9 cellular contexts compared by ENCODE assay signal in genomic region chr19:4115050-4115817, GRCh38. TPM values are rescaled to one million over a fixed set of nuclear protein-coding genes. Genes with fewer than 3 reads are reported as not detected.
A peak's percentile ranks its signal among the peaks of the same experiment; 100 is the strongest.
DNase-seq lines count a peak whose midpoint lies in the region; ATAC-seq and TF ChIP-seq lines count a peak whose summit lies in the region.
"Had no signal": no experiment of that assay in that cellular context is flagged by ENCODE, and none has a peak within 500 bp of the region (broad histone marks: within the 10 kb centered on the region; RNA-seq: fewer than 3 reads in every experiment).

No MANE protein-coding gene starts in this region.

- H3K9me3 ChIP-seq in CD8-positive, alpha-beta memory T cell (ENCODE audit: low read length): no peaks in the 10 kb centered on the region
- no peaks in the 10 kb centered on the region for H3K9me3 ChIP-seq in Peyer's patch

- H3K27me3 ChIP-seq in CD8-positive, alpha-beta memory T cell (ENCODE audit: insufficient read depth, low read length, poor library complexity, severe bottlenecking): no peaks in the 10 kb centered on the region
- H3K27me3 ChIP-seq in Peyer's patch: no peaks in the 10 kb centered on the region

- no peak for TF ChIP-seq POLR2A in Peyer's patch (IDR thresholded peaks at IDR 0.05)

- POLR2A ChIA-PET in CD8-positive, alpha-beta memory T cell (lab: Charles Lee): interaction anchor here (0.6 to 1.8 kb wide), 5 partner anchors 10 to 71 kb away, joined by 3 to 16 read pairs (median 5); no protein-coding TSS in a partner anchor
- POLR2A ChIA-PET in WTC11 (lab: Charles Lee): no interaction called here

- peak overlapping the region; percentile 26 for H3K27ac ChIP-seq in CD8-positive, alpha-beta memory T cell (ENCODE audit: low read depth, low read length)
- H3K27ac ChIP-seq in Peyer's patch: peak overlapping the region; percentile 29 to 76 (median 44)
- H3K27ac ChIP-seq in angular gyrus (ENCODE audit: low read depth, low read length): peak overlapping the region; percentile 93
- peak overlapping the region in 1 of 2 donors; percentile 40 for H3K27ac ChIP-seq in coronary artery

- H3K4me3 ChIP-seq in CD8-positive, alpha-beta memory T cell (ENCODE audit: low read length): peak overlapping the region; percentile 22
- H3K4me3 ChIP-seq in Peyer's patch (peak overlapping the region in 1 of 4 donors; percentile 15), coronary artery (no peak overlapping the region)

- peak; percentile 57 to 85 (median 77) for DNase-seq in CD8-positive, alpha-beta memory T cell
- DNase-seq in Peyer's patch: peak in 2 of 3 donors; percentile 78 to 87
- peak; percentile 26 for DNase-seq in stimulated activated CD4-positive, alpha-beta T cell treated with anti-CD3 and anti-CD28 coated beads, Interleukin-2, amount 100 ng/mL, for 4 hours (ENCODE audit: low read depth)
- no peak for DNase-seq in RPMI8226
- no peak for DNase-seq in WTC11 (ENCODE audit: low spot score)
- DNase-seq in coronary artery (ENCODE audit: low spot score): no peak
- DNase-seq: DND-41 had no signal

- H3K4me1 ChIP-seq in CD8-positive, alpha-beta memory T cell (ENCODE audit: insufficient read depth, low read length): peaks cover 29% of the 10 kb centered on the region
- H3K4me1 ChIP-seq in Peyer's patch: peaks cover 0 to 13% (median 2%) of the 10 kb centered on the region in 4 donors

- no peaks in the 10 kb centered on the region for H3K27me3 Mint-ChIP-seq in CD8-positive, alpha-beta memory T cell
- no peaks in the 10 kb centered on the region for H3K27me3 Mint-ChIP-seq in WTC11 (ENCODE audit: low read depth)

- H3K36me3 Mint-ChIP-seq in CD8-positive, alpha-beta memory T cell: peaks cover 0 to 67% (median 4%) of the 10 kb centered on the region in 3 donors
- peaks cover 51% of the 10 kb centered on the region for H3K36me3 Mint-ChIP-seq in WTC11

- CTCF ChIA-PET in CD8-positive, alpha-beta memory T cell (lab: Charles Lee): interaction anchor here (0.9 to 2.9 kb wide), 7 partner anchors 11 to 129 kb away, joined by 3 to 15 read pairs (median 4); no protein-coding TSS in a partner anchor
- CTCF ChIA-PET in WTC11 (lab: Charles Lee): interaction anchor here (0.6 to 2.6 kb wide), 2 partner anchors 25 to 228 kb away, joined by 3 to 9 read pairs; no protein-coding TSS in a partner anchor

- peak overlapping the region; percentile 51 to 78 (median 67) for H3K4me3 Mint-ChIP-seq in CD8-positive, alpha-beta memory T cell
- H3K4me3 Mint-ChIP-seq in WTC11: no peak overlapping the region

- peak; percentile 74 for ATAC-seq in GM21737 (IDR thresholded peaks at IDR 0.05; ENCODE audit: unreplicated experiment)
- no peak for ATAC-seq in WTC11

- peaks cover 34 to 62% (median 35%) of the 10 kb centered on the region in 3 donors for H3K4me1 Mint-ChIP-seq in CD8-positive, alpha-beta memory T cell
- H3K4me1 Mint-ChIP-seq in WTC11: no peaks in the 10 kb centered on the region

- no peaks in the 10 kb centered on the region for H3K9me3 Mint-ChIP-seq in CD8-positive, alpha-beta memory T cell
- no peaks in the 10 kb centered on the region for H3K9me3 Mint-ChIP-seq in WTC11

- H3K27ac Mint-ChIP-seq in CD8-positive, alpha-beta memory T cell: peak overlapping the region; percentile 84 to 94 (median 89)
- H3K27ac Mint-ChIP-seq in WTC11: no peak overlapping the region

- peaks cover 26% of the 10 kb centered on the region for H3K36me3 ChIP-seq in CD8-positive, alpha-beta memory T cell (ENCODE audit: insufficient read depth, low read length)
- peaks cover 0 to 81% (median 0%) of the 10 kb centered on the region in 3 donors for H3K36me3 ChIP-seq in Peyer's patch

- no peak for TF ChIP-seq CTCF in Peyer's patch (IDR thresholded peaks at IDR 0.05)
- TF ChIP-seq CTCF in WTC11 (IDR thresholded peaks at IDR 0.05): no peak
- TF ChIP-seq CTCF in coronary artery (IDR thresholded peaks at IDR 0.05): no peak

TF ChIP-seq in WTC11, 78 proteins besides CTCF, POLR2A, EP300 and RAD21 (continues in another document):
- TF ChIP-seq MYBL2 (CRISPR knock-in tag; IDR thresholded peaks at IDR 0.05) (no peak), MAX (CRISPR knock-in tag; IDR thresholded peaks at IDR 0.05) (no peak), ZNF512 (CRISPR knock-in tag; IDR thresholded peaks at IDR 0.05; ENCODE audit: borderline replicate concordance) (no peak), ZNF138 (CRISPR knock-in tag; conservative IDR thresholded peaks at IDR 0.05) (no peak), ZNF219 (CRISPR knock-in tag; IDR thresholded peaks at IDR 0.05; ENCODE audit: borderline replicate concordance) (no peak), ESRRA (CRISPR knock-in tag; IDR thresholded peaks at IDR 0.05; ENCODE audit: borderline replicate concordance) (no peak), GRHL2 (CRISPR knock-in tag; IDR thresholded peaks at IDR 0.05; ENCODE audit: insufficient replicate concordance, severe bottlenecking) (no peak), SMAD3 (CRISPR knock-in tag; IDR thresholded peaks at IDR 0.05; ENCODE audit: borderline replicate concordance) (no peak), PRRX2 (CRISPR knock-in tag; IDR thresholded peaks at IDR 0.05) (no peak), NFATC4 (CRISPR knock-in tag; IDR thresholded peaks at IDR 0.05) (no peak), ZBTB43 (CRISPR knock-in tag; IDR thresholded peaks at IDR 0.05) (no peak), ZNF425 (CRISPR knock-in tag; conservative IDR thresholded peaks at IDR 0.05) (no peak), HMGA2 (CRISPR knock-in tag; IDR thresholded peaks at IDR 0.05) (no peak), SMAD4 (CRISPR knock-in tag; IDR thresholded peaks at IDR 0.05) (no peak), E2F1 (CRISPR knock-in tag; IDR thresholded peaks at IDR 0.05) (no peak), SOX15 (CRISPR knock-in tag; IDR thresholded peaks at IDR 0.05) (no peak), TEAD1 (CRISPR knock-in tag; IDR thresholded peaks at IDR 0.05) (no peak), CREB1 (CRISPR knock-in tag; IDR thresholded peaks at IDR 0.05) (no peak)

RNA-seq across cellular contexts. Expression of gene MAP2K2, which starts 8.7 kb away (rescaled TPM):
- 100 to 1,000 TPM; 161 to 164 TPM for total RNA-seq in CD8-positive, alpha-beta memory T cell
- 122 TPM for polyA plus RNA-seq in CD8-positive, alpha-beta memory T cell
- total RNA-seq in Peyer's patch (100 to 1,000 TPM; 168 to 283 (median 220) TPM), WTC11 (2021) (175 to 177 TPM (median 176 TPM) in 3 replicates)

RNA-seq across cellular contexts. Expression of gene CREB3L3, which starts 38.2 kb away (rescaled TPM):
- not detected for total RNA-seq in CD8-positive, alpha-beta memory T cell
- 0.07 TPM for polyA plus RNA-seq in CD8-positive, alpha-beta memory T cell
- 100 to 1,000 TPM in 3 of 4 donors, 10 to 100 TPM in 1; 45.4 to 528 (median 270) TPM for total RNA-seq in Peyer's patch
- total RNA-seq in WTC11 (2021): 0.09 to 0.46 TPM in 2 of 3 replicates, not detected in the other

RNA-seq across cellular contexts. Expression of gene ZBTB7A, which starts 48.5 kb away (rescaled TPM):
- total RNA-seq in CD8-positive, alpha-beta memory T cell: 10 to 100 TPM; 44.1 to 46.8 TPM
- polyA plus RNA-seq in CD8-positive, alpha-beta memory T cell: 86.1 TPM
- total RNA-seq in Peyer's patch (100 to 1,000 TPM in 2 of 4 donors, 10 to 100 TPM in 2; 74.3 to 149 (median 96.1) TPM), WTC11 (2021) (22.8 to 27.9 TPM (median 24.6 TPM) in 3 replicates)

Comparison
In these comparisons a context has a peak if more than half of its experiments do, and no peak if none do; other contexts are left out.
1. DNase-seq: peak in CD8-positive, alpha-beta memory T cell (5 of 5), Peyer's patch (2 of 3) and stimulated activated CD4-positive, alpha-beta T cell treated with anti-CD3 and anti-CD28 coated beads, Interleukin-2, amount 100 ng/mL, for 4 hours (single experiment); none in RPMI8226 (single experiment), WTC11 (single experiment) and coronary artery (single experiment).
2. RNA of gene CREB3L3, which starts 38.2 kb away (total RNA-seq): 45.4 to 528 TPM in Peyer's patch; 0.09 to 0.46 TPM in WTC11 and not detected in CD8-positive, alpha-beta memory T cell; every median in the first group is over 10 times any median in the second.